Comparison of ENCODE assay signal across 1 cellular context in genomic region chr2:183079335-183079775, GRCh38.
TF ChIP-seq lines count a peak whose summit lies in the region.

No MANE protein-coding gene starts in this region.

TF ChIP-seq in HepG2, 621 proteins besides CTCF, POLR2A, EP300 and RAD21:
- TF ChIP-seq ZNF850 (CRISPR knock-in tag; conservative IDR thresholded peaks at IDR 0.05), result no peak
- TF ChIP-seq CBX2 (IDR thresholded peaks at IDR 0.05; ENCODE audit: low read depth, low read length), result 0 out of 2 replicates have a peak, but pooled peaks have one; percentile 70
- TF ChIP-seq CBX2 (CRISPR knock-in tag; IDR thresholded peaks at IDR 0.05; ENCODE audit: low read depth), result no peak
- no peak for TF ChIP-seq ATAD3A (CRISPR knock-in tag; IDR thresholded peaks at IDR 0.05)
- 0 out of 2 replicates have a peak, but pooled peaks have one; percentile 1 for TF ChIP-seq SP5 (CRISPR knock-in tag; IDR thresholded peaks at IDR 0.05; ENCODE audit: borderline replicate concordance, low read depth)
- TF ChIP-seq ATF4 (CRISPR knock-in tag; IDR thresholded peaks at IDR 0.05), result no peak
- TF ChIP-seq, protein P1, sequence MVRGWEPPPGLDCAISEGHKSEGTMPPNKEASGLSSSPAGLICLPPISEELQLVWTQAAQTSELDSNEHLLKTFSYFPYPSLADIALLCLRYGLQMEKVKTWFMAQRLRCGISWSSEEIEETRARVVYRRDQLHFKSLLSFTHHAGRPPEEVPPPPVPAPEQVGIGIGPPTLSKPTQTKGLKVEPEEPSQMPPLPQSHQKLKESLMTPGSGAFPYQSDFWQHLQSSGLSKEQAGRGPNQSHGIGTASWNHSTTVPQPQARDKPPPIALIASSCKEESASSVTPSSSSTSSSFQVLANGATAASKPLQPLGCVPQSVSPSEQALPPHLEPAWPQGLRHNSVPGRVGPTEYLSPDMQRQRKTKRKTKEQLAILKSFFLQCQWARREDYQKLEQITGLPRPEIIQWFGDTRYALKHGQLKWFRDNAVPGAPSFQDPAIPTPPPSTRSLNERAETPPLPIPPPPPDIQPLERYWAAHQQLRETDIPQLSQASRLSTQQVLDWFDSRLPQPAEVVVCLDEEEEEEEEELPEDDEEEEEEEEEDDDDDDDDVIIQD (CRISPR knock-in tag; IDR thresholded peaks at IDR 0.05; ENCODE audit: low read depth), result 0 out of 2 replicates have a peak, but pooled peaks have one; percentile 9
- no peak for TF ChIP-seq PAF1 (CRISPR knock-in tag; IDR thresholded peaks at IDR 0.05)
- TF ChIP-seq FOXO1 (CRISPR knock-in tag; IDR thresholded peaks at IDR 0.05), result no peak
TF ChIP-seq in HepG2: peak in this region for 3.
